5 cellular contexts compared by ENCODE assay signal in genomic region chr16:57746316-57746715, GRCh38. TPM values are rescaled to one million over a fixed set of nuclear protein-coding genes. Genes with fewer than 3 reads are reported as not detected.
"Had no signal": no experiment of that assay in that cellular context is flagged by ENCODE, and none has a peak within 500 bp of the region (broad histone marks: within the 10 kb centered on the region; RNA-seq: fewer than 3 reads in every experiment).

No MANE protein-coding gene starts in this region.

RNA-seq across cellular contexts. Expression of gene DRC7, which starts 51.7 kb away (rescaled TPM):
- total RNA-seq: M059J, PC-3, Peyer's patch, SJCRH30, SK-MEL-5 had no signal
